In genomic region chr7:38908759-38909335, GRCh38 we compare ENCODE assay signal across 8 cellular contexts. TPM values are rescaled to one million over a fixed set of nuclear protein-coding genes. Genes with fewer than 3 reads are reported as not detected.
A peak's percentile ranks its signal among the peaks of the same experiment; 100 is the strongest.
DNase-seq lines count a peak whose midpoint lies in the region; ATAC-seq lines count a peak whose summit lies in the region.

Gene VPS41, minus strand, starts transcription at chr7:38909191. Its CDS starts 17 bp downstream, at chr7:38909174.

- peak within 1 kb of the TSS; percentile 82 to 99 (median 98) for H3K4me3 Mint-ChIP-seq in IgD-negative memory B cell
- H3K4me3 Mint-ChIP-seq in natural killer cell treated with Interleukin-12 subunit alpha and Interleukin-12 subunit beta and Interleukin-15 and Interleukin-18, amount 100 ng/mL, for 72 hours = peak within 1 kb of the TSS; percentile 97

- H3K9me3 Mint-ChIP-seq in IgD-negative memory B cell = no peaks in the 10 kb centered on the region
- no peaks in the 10 kb centered on the region for H3K9me3 Mint-ChIP-seq in natural killer cell treated with Interleukin-12 subunit alpha and Interleukin-12 subunit beta and Interleukin-15 and Interleukin-18, amount 100 ng/mL, for 72 hours

- peak; percentile 72 for DNase-seq in DMS79 (lab: John Stamatoyannopoulos, UW)
- peak; percentile 83 for DNase-seq in RKO (ENCODE audit: low spot score)
- peak; percentile 52 to 57 for DNase-seq in activated T-helper 1 cell treated with anti-CD3 and anti-CD28 coated beads, Interleukin-2, amount 50 U/mL, for 16 hours (ENCODE audit: low read depth in 1 of 2, low spot score in 1 of 2)
- DNase-seq in fibroblast of peridontal ligament (ENCODE audit: extremely low read depth) = peak; percentile 72
- DNase-seq in natural killer cell treated with Interleukin-12 subunit alpha and Interleukin-12 subunit beta and Interleukin-15 and Interleukin-18, amount 100 ng/mL, for 72 hours (ENCODE audit: low spot score) = peak; percentile 81
- DNase-seq in stimulated activated naive CD4-positive, alpha-beta T cell treated with Interleukin-2 at 50 U/mL for 16 hours (lab: John Stamatoyannopoulos, UW) = peak; percentile 65

- peak within 1 kb of the TSS; percentile 33 to 98 (median 93) for H3K27ac Mint-ChIP-seq in IgD-negative memory B cell
- H3K27ac Mint-ChIP-seq in natural killer cell treated with Interleukin-12 subunit alpha and Interleukin-12 subunit beta and Interleukin-15 and Interleukin-18, amount 100 ng/mL, for 72 hours = peak within 1 kb of the TSS; percentile 80 to 95

- H3K27me3 Mint-ChIP-seq in IgD-negative memory B cell = no peaks in the 10 kb centered on the region
- peaks cover 3 to 13% of the 10 kb centered on the region in 2 donors for H3K27me3 Mint-ChIP-seq in natural killer cell treated with Interleukin-12 subunit alpha and Interleukin-12 subunit beta and Interleukin-15 and Interleukin-18, amount 100 ng/mL, for 72 hours

- ATAC-seq in GM21576 (IDR thresholded peaks at IDR 0.05; ENCODE audit: unreplicated experiment) = peak; percentile 99
- peak; percentile 95 to 99 for ATAC-seq in natural killer cell treated with Interleukin-12 subunit alpha and Interleukin-12 subunit beta and Interleukin-15 and Interleukin-18, amount 100 ng/mL, for 72 hours

- H3K36me3 Mint-ChIP-seq in IgD-negative memory B cell = peaks cover 4% of the 10 kb centered on the region
- H3K36me3 Mint-ChIP-seq in natural killer cell treated with Interleukin-12 subunit alpha and Interleukin-12 subunit beta and Interleukin-15 and Interleukin-18, amount 100 ng/mL, for 72 hours = no peaks in the 10 kb centered on the region

- peaks cover 23 to 29% (median 28%) of the 10 kb centered on the region in 3 donors for H3K4me1 Mint-ChIP-seq in IgD-negative memory B cell
- H3K4me1 Mint-ChIP-seq in natural killer cell treated with Interleukin-12 subunit alpha and Interleukin-12 subunit beta and Interleukin-15 and Interleukin-18, amount 100 ng/mL, for 72 hours (ENCODE audit: low read depth in 2 of 2) = peaks cover 16 to 33% of the 10 kb centered on the region in 2 donors

RNA-seq across cellular contexts. Expression of gene VPS41, which starts in this region (rescaled TPM):
- polyA plus RNA-seq in IgD-negative memory B cell = 45.4 TPM
- 10 to 100 TPM; 74.3 to 79.7 TPM for total RNA-seq in natural killer cell treated with Interleukin-12 subunit alpha and Interleukin-12 subunit beta and Interleukin-15 and Interleukin-18, amount 100 ng/mL, for 72 hours

Comparison
In these comparisons a context has a peak if more than half of its experiments do, and no peak if none do; other contexts are left out.
1. Peak in every context shown above with its lines: DNase-seq and ATAC-seq.